ENCODE assay signal across 14 cellular contexts in genomic region chr10:76080406-76080805, GRCh38.
DNase-seq lines count a peak whose midpoint lies in the region; ATAC-seq, FAIRE-seq and TF ChIP-seq lines count a peak whose summit lies in the region.
"Had no signal": no experiment of that assay in that cellular context is flagged by ENCODE, and none has a peak within 500 bp of the region (broad histone marks: within the 10 kb centered on the region; RNA-seq: fewer than 3 reads in every experiment).

No MANE protein-coding gene starts in this region.

- H3K4me2 ChIP-seq in HCT116 (ENCODE audit: low read length) = peak overlapping the region; percentile 46; the same call in 1 of the 2 replicates
- no peak overlapping the region for H3K4me2 ChIP-seq in GM12878 (ENCODE audit: control insufficient read depth, insufficient read depth)

- H3K79me2 ChIP-seq in ACC112 (ENCODE audit: control insufficient read depth, insufficient read depth, low read length, unreplicated experiment) (no peaks in the 10 kb centered on the region), HCT116 (ENCODE audit: insufficient read depth, low read length) (no peaks in the 10 kb centered on the region), GM12878 (ENCODE audit: control insufficient read depth, insufficient read depth, low read length) (no peaks in the 10 kb centered on the region)

- RAD21 ChIA-PET in HCT116 (lab: Charles Lee; ENCODE audit: low non-redundant PET in 1 of 2, low total read pairs in 2 of 2, uncharacterized antibody in 2 of 2, unreplicated experiment in 2 of 2) (no interaction called here), GM12878 (lab: Charles Lee; ENCODE audit: unreplicated experiment) (no interaction called here)

- no peak for ATAC-seq in HCT116
- no peak for ATAC-seq in GM12878
- peak; percentile 33 for ATAC-seq in left colon
- no peak for ATAC-seq in aorta (ENCODE audit: low FRiP score)
- ATAC-seq: natural killer cell had no signal

- H3K27ac ChIP-seq in ACC112 (ENCODE audit: low read depth, low read length) (peak overlapping the region; percentile 40; the same call in 1 of the 2 replicates), HCT116 (ENCODE audit: low read depth, low read length) (no peak overlapping the region), GM12878 (ENCODE audit: control insufficient read depth, insufficient read depth) (no peak overlapping the region), aorta (ENCODE audit: low read depth in 1 of 2, low read length in 2 of 2) (no peak overlapping the region)

- H3K36me3 ChIP-seq in ACC112 (ENCODE audit: insufficient read depth, low read length) (no peaks in the 10 kb centered on the region), HCT116 (ENCODE audit: control insufficient read depth in 1 of 2, insufficient read depth in 2 of 2, low read length in 2 of 2) (no peaks in the 10 kb centered on the region), GM12878 (ENCODE audit: control insufficient read depth in 2 of 2, insufficient read depth in 2 of 2, low read length in 1 of 2) (no peaks in the 10 kb centered on the region), aorta (ENCODE audit: control insufficient read depth in 1 of 2, insufficient read depth in 2 of 2, low read length in 1 of 2) (no peaks in the 10 kb centered on the region)

- no peak overlapping the region for H3K4me3 ChIP-seq in ACC112 (ENCODE audit: low read depth, low read length)
- H3K4me3 ChIP-seq in HCT116 (replicated peaks in 1 of 2; ENCODE audit: low read depth in 1 of 2, low read length in 2 of 2) = no peak overlapping the region
- no peak overlapping the region for H3K4me3 ChIP-seq in GM12878
- no peak overlapping the region for H3K4me3 ChIP-seq in aorta (ENCODE audit: low read length in 2 of 2)

- peak; percentile 70 for FAIRE-seq in GM12878 (lab: Jason Lieb, UNC)

- H3K4me1 Mint-ChIP-seq in Calu3 (ENCODE audit: low read depth, unreplicated experiment) = peaks cover 9% of the 10 kb centered on the region
- H3K4me1 Mint-ChIP-seq: natural killer cell had no signal

- in situ Hi-C loops in GM12878 (cut with MboI) = no loop called here

- H3K4me1 ChIP-seq in ACC112 (ENCODE audit: control insufficient read depth, insufficient read depth, low read length, unreplicated experiment) = peaks cover 10% of the 10 kb centered on the region
- peaks cover 27 to 37% of the 10 kb centered on the region in 2 experiments for H3K4me1 ChIP-seq in HCT116 (ENCODE audit: control insufficient read depth in 1 of 2, insufficient read depth in 2 of 2, low read length in 2 of 2)
- H3K4me1 ChIP-seq in GM12878 (ENCODE audit: control insufficient read depth, insufficient read depth, low read length) = no peaks in the 10 kb centered on the region
- no peaks in the 10 kb centered on the region for H3K4me1 ChIP-seq in aorta (ENCODE audit: control insufficient read depth in 1 of 2, insufficient read depth in 2 of 2, low read length in 2 of 2)

- POLR2A ChIA-PET in HCT116 (lab: Charles Lee) = no interaction called here
- POLR2A ChIA-PET in GM12878 (lab: Charles Lee) = no interaction called here

- TF ChIP-seq RAD21 in HCT116 (IDR thresholded peaks at IDR 0.05; ENCODE audit: low read depth) (no peak), GM12878 (IDR thresholded peaks at IDR 0.05; ENCODE audit: insufficient read depth, low read depth, low read length) (no peak)

- no peak for TF ChIP-seq EP300 in GM12878 (IDR thresholded peaks at IDR 0.05; ENCODE audit: borderline replicate concordance in 1 of 2, control insufficient read depth in 1 of 2, low read depth in 2 of 2, low read length in 2 of 2)

- intact Hi-C loops in HCT116 (cut with micrococcal nuclease) = no loop called here
- intact Hi-C loops in GM12878 (cut with micrococcal nuclease; ENCODE audit: unreplicated experiment) = no loop called here
- intact Hi-C loops in left colon (cut with DNase I, micrococcal nuclease) = no loop called here
- intact Hi-C loops in Calu3 (cut with micrococcal nuclease; ENCODE audit: unreplicated experiment) = no loop called here
- intact Hi-C loops in aorta (cut with DNase I) = no loop called here

- no peak overlapping the region for H3K27ac Mint-ChIP-seq in Calu3 (ENCODE audit: unreplicated experiment)
- H3K27ac Mint-ChIP-seq: activated T-helper 2 cell treated with anti-CD3 and anti-CD28 coated beads, Interferon-gamma antibody, Interleukin-2, Interleukin-4, amounts not matched to agents 10 μg/mL and 5 μg/mL and 100 μg/mL, durations not matched to agents 14 hours and 24 hours and 36 hours; natural killer cell had no signal

- SMC1A ChIA-PET in GM12878 (lab: Charles Lee; ENCODE audit: uncharacterized antibody, unreplicated experiment) = no interaction called here

- H3K27me3 Mint-ChIP-seq in Calu3 (ENCODE audit: unreplicated experiment) = peaks cover 4% of the 10 kb centered on the region

- H3K9me2 ChIP-seq in HCT116 (ENCODE audit: insufficient read depth) = no peaks in the 10 kb centered on the region

- H3K36me3 Mint-ChIP-seq in Calu3 (ENCODE audit: insufficient read depth, unreplicated experiment) = no peaks in the 10 kb centered on the region
- H3K36me3 Mint-ChIP-seq: natural killer cell had no signal

- TF ChIP-seq CTCF in HCT116 (IDR thresholded peaks at IDR 0.05 in 2 of 3, conservative IDR thresholded peaks at IDR 0.05 in 1 of 3; ENCODE audit: borderline replicate concordance in 1 of 3, insufficient read depth in 1 of 3, low read depth in 2 of 3, low read length in 2 of 3) (no peak), GM12878 (IDR thresholded peaks at IDR 0.05 in 2 of 3, conservative IDR thresholded peaks at IDR 0.05 in 1 of 3; ENCODE audit: control insufficient read depth in 2 of 3, extremely low read depth in 1 of 3, insufficient read depth in 1 of 3, low read depth in 3 of 3, low read length in 3 of 3) (no peak), Calu3 (IDR thresholded peaks at IDR 0.05; ENCODE audit: unreplicated experiment) (no peak)

- H4K20me1 ChIP-seq in HCT116 (ENCODE audit: insufficient read depth) = no peaks in the 10 kb centered on the region
- no peaks in the 10 kb centered on the region for H4K20me1 ChIP-seq in GM12878 (ENCODE audit: control insufficient read depth, insufficient read depth)

- CTCF ChIA-PET in HCT116 (lab: Charles Lee) (no interaction called here), GM12878 (lab: Yijun Ruan, JAX) (no interaction called here), Calu3 (lab: Charles Lee) (no interaction called here)

- H3K9ac ChIP-seq in HCT116 (ENCODE audit: low read length) (no peak overlapping the region), GM12878 (ENCODE audit: control insufficient read depth, insufficient read depth, low read length) (no peak overlapping the region)

- peaks cover 7% of the 10 kb centered on the region for H3K9me3 Mint-ChIP-seq in Calu3 (ENCODE audit: low read depth, unreplicated experiment)
- H3K9me3 Mint-ChIP-seq: activated T-helper 2 cell treated with anti-CD3 and anti-CD28 coated beads, Interferon-gamma antibody, Interleukin-2, Interleukin-4, amounts not matched to agents 10 μg/mL and 5 μg/mL and 100 μg/mL, durations not matched to agents 14 hours and 24 hours and 36 hours; natural killer cell had no signal

- no TSS peak for BruUV-seq in HCT116 (replicated peaks; lab: Mats Ljungman, UMichigan)
- no TSS peak for BruUV-seq in GM12878 (replicated peaks; lab: Mats Ljungman, UMichigan)
- BruUV-seq in Calu3 (replicated peaks; lab: Mats Ljungman, UMichigan) = no TSS peak

- H3K9me3 ChIP-seq in HCT116 (ENCODE audit: control insufficient read depth in 1 of 2, insufficient read depth in 1 of 2, low read depth in 1 of 2, low read length in 2 of 2) (no peaks in the 10 kb centered on the region), GM12878 (replicated peaks; ENCODE audit: control insufficient read depth, insufficient read depth, low read length) (no peaks in the 10 kb centered on the region), aorta (ENCODE audit: control insufficient read depth, low read length) (no peaks in the 10 kb centered on the region)

- H2AFZ ChIP-seq in ACC112 (ENCODE audit: low read length, unreplicated experiment) (no peak overlapping the region), HCT116 (ENCODE audit: low read depth, low read length, poor library complexity, severe bottlenecking) (no peak overlapping the region), GM12878 (ENCODE audit: control insufficient read depth, low read depth, low read length) (no peak overlapping the region)

- TF ChIP-seq POLR2A in HCT116 (IDR thresholded peaks at IDR 0.05; ENCODE audit: borderline replicate concordance, extremely low read depth, insufficient read depth, insufficient read length) (no peak), GM12878 (IDR thresholded peaks at IDR 0.05; ENCODE audit: low read depth, low read length) (no peak)

- DNase-seq in HCT116 (ENCODE audit: low read depth, low spot score) (no peak), GM12878 (ENCODE audit: low read depth, low spot score) (no peak), left colon (no peak), Calu3 (no peak), NCI-H1436 treated with DMSO at 0.1 percent for 48 hours (lab: John Stamatoyannopoulos, UW) (no peak), aorta (no peak)
- no peak for DNase-seq in stimulated activated CD4-positive, alpha-beta T cell treated with anti-CD3 and anti-CD28 coated beads, Interleukin-2, amount 100 ng/mL, for 48 hours
- DNase-seq: amygdala; dermis blood vessel endothelial cell; natural killer cell; NCI-H1105; stimulated activated CD4-positive, alpha-beta T cell treated with anti-CD3 and anti-CD28 coated beads, Interleukin-1b, Interleukin-23, amount 100 ng/mL, for 48 hours had no signal

- H3K27me3 ChIP-seq in ACC112 (ENCODE audit: insufficient read depth, low read length) (no peaks in the 10 kb centered on the region), HCT116 (ENCODE audit: insufficient read depth, low read length) (peaks cover 4% of the 10 kb centered on the region; the same call in 1 of the 2 replicates), GM12878 (replicated peaks in 1 of 2; ENCODE audit: control insufficient read depth in 2 of 2, insufficient read depth in 2 of 2, low read length in 1 of 2) (no peaks in the 10 kb centered on the region; a peak in 1 of 4 replicates), aorta (ENCODE audit: control insufficient read depth in 1 of 2, insufficient read depth in 2 of 2, low read length in 1 of 2) (no peaks in the 10 kb centered on the region)

- H3K4me3 Mint-ChIP-seq in Calu3 (ENCODE audit: low read depth, unreplicated experiment) = no peak overlapping the region
- H3K4me3 Mint-ChIP-seq: natural killer cell had no signal

TF ChIP-seq in HCT116, 20 proteins besides CTCF, POLR2A, EP300 and RAD21 (continues in another document):
- no peak for TF ChIP-seq JUND (IDR thresholded peaks at IDR 0.05)
- no peak for TF ChIP-seq SRF (IDR thresholded peaks at IDR 0.05; ENCODE audit: low read depth)
- no peak for TF ChIP-seq ELF1 (IDR thresholded peaks at IDR 0.05; ENCODE audit: borderline replicate concordance, low read depth)
- no peak for TF ChIP-seq TCF7L2 (IDR thresholded peaks at IDR 0.05; ENCODE audit: borderline replicate concordance, extremely low read depth, insufficient read depth, insufficient read length)

TF ChIP-seq in GM12878, 131 proteins besides CTCF, POLR2A, EP300 and RAD21 (continues in another document):
- no peak for TF ChIP-seq NFIC (IDR thresholded peaks at IDR 0.05; ENCODE audit: low read depth, low read length)
- no peak for TF ChIP-seq BHLHE40 (IDR thresholded peaks at IDR 0.05; ENCODE audit: borderline replicate concordance in 1 of 2, low read depth in 2 of 2, low read length in 1 of 2)
